In the genomic region with DNA sequence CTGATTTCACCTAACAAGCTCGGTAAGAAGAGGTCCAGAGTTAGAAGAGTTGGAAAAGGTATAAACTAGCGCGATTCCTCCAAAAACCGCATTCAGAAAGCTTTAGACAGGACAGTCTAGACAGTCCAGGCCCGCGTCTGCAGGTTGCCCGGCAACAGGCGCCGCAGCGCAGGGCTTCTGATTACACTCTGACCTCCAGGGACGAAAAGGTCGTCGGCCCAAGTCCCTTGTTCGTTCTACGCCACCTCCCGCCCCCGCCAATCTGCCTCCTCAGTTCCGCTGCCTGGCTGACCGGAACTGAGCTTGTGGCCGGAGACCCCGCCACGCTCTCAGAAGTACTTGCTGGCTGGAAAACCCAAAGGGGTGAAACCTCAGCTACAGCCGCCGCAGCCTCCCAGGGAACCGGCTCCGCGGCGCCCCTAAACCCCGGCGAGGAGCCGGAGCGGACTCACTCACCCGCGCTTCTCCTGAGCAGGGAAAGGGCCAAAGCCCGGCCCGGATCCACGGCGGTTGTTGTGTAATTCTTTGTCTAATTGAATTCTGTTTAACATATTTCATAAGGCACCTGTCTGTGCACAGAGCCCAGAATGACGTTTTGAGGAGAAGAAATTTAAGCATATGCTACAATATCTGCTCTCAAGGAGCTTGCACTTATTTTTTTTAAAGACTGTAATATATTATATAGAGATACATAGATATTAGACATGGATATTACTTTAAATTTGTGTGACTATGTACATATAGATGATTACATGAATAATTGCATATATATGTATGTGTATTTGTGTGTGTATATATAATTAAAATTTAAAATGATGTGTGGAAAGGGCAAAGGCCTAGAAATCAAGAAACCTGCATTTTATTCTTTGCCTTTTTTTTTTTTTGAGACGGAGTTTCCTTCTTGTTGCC, we compare ENCODE assay signal across 8 cellular contexts. TPM values are rescaled to one million over a fixed set of nuclear protein-coding genes. Genes with fewer than 3 reads are reported as not detected.
A peak's percentile ranks its signal among the peaks of the same experiment; 100 is the strongest.
DNase-seq lines count a peak whose midpoint lies in the region; ATAC-seq and TF ChIP-seq lines count a peak whose summit lies in the region.

Gene CAPS2 (minus strand): TSS at position 407 of the 909 bp plus-strand sequence. CDS start 3,826 bp downstream, outside the sequence.

- H3K79me2 ChIP-seq in fibroblast of lung (ENCODE audit: control insufficient read depth, insufficient read depth, low read length) = no peaks in the 10 kb centered on the region

- H4K20me1 ChIP-seq in fibroblast of lung (ENCODE audit: control insufficient read depth, extremely low read depth, insufficient read depth, low read length) = no peaks in the 10 kb centered on the region

- peak within 1 kb of the TSS; percentile 89 for H3K4me2 ChIP-seq in fibroblast of lung (ENCODE audit: extremely low read depth, insufficient read depth, low read length)

- no peak for TF ChIP-seq CTCF in fibroblast of lung (conservative IDR thresholded peaks at IDR 0.05 in 1 of 2, IDR thresholded peaks at IDR 0.05 in 1 of 2; ENCODE audit: low read depth in 1 of 2, low read length in 2 of 2)

- peak within 1 kb of the TSS; percentile 38 for H3K27ac ChIP-seq in fibroblast of lung (ENCODE audit: insufficient read depth, low read length)
- no peak within 1 kb of the TSS for H3K27ac ChIP-seq in naive thymus-derived CD4-positive, alpha-beta T cell (ENCODE audit: low read depth, low read length)

- H3K9ac ChIP-seq in fibroblast of lung (ENCODE audit: insufficient read depth, low read length) = peak within 1 kb of the TSS; percentile 58

- peak; percentile 74 for DNase-seq in DMS153 treated with DMSO at 0.1 percent for 48 hours (lab: John Stamatoyannopoulos, UW; ENCODE audit: unreplicated experiment)
- peak; percentile 75 for DNase-seq in HuH-7 (ENCODE audit: low spot score)
- peak; percentile 73 for DNase-seq in OCI-M2 (lab: John Stamatoyannopoulos, UW; ENCODE audit: unreplicated experiment)
- peak; percentile 75 to 82 for DNase-seq in activated T-cell treated with anti-CD3 and anti-CD28 coated beads, Interleukin-2, amount 50 U/mL, for 48 hours
- peak; percentile 80 to 92 for DNase-seq in fibroblast of lung (ENCODE audit: low read depth in 2 of 2)
- DNase-seq in naive thymus-derived CD4-positive, alpha-beta T cell = peak; percentile 32 to 70 (median 49)
- peak; percentile 76 for DNase-seq in stimulated activated naive CD8-positive, alpha-beta T cell treated with anti-CD3 and anti-CD28 coated beads, Interleukin-15, Interleukin-2, amounts not matched to agents 100 U/mL and 50 U/mL, for 24 hours

- POLR2A ChIA-PET in naive thymus-derived CD4-positive, alpha-beta T cell (lab: Charles Lee) = interaction anchor here (0.6 to 1.5 kb wide), 3 partner anchors 150 to 807 kb away, joined by 3 to 5 read pairs (median 5); partner anchors contain the start of gene GLIPR1

- no peaks in the 10 kb centered on the region for H3K36me3 Mint-ChIP-seq in naive thymus-derived CD4-positive, alpha-beta T cell

- H3K27me3 Mint-ChIP-seq in naive thymus-derived CD4-positive, alpha-beta T cell = peaks cover 28 to 64% (median 56%) of the 10 kb centered on the region in 5 donors

- H3K9me3 ChIP-seq in fibroblast of lung (ENCODE audit: control insufficient read depth, insufficient read depth, low read depth, low read length) = no peaks in the 10 kb centered on the region
- H3K9me3 ChIP-seq in naive thymus-derived CD4-positive, alpha-beta T cell (ENCODE audit: control insufficient read depth in 2 of 3, low read length in 3 of 3) = no peaks in the 10 kb centered on the region

- peak within 1 kb of the TSS; percentile 94 for H2AFZ ChIP-seq in fibroblast of lung (ENCODE audit: low read length)

- no peaks in the 10 kb centered on the region for H3K27me3 ChIP-seq in fibroblast of lung (ENCODE audit: control insufficient read depth, insufficient read depth, low read length)
- peaks cover 0 to 3% of the 10 kb centered on the region in 2 donors for H3K27me3 ChIP-seq in naive thymus-derived CD4-positive, alpha-beta T cell (ENCODE audit: control insufficient read depth in 2 of 2, insufficient read depth in 2 of 2, low read length in 2 of 2)

- H3K9me3 Mint-ChIP-seq in naive thymus-derived CD4-positive, alpha-beta T cell = no peaks in the 10 kb centered on the region

- ATAC-seq in GM21528 (IDR thresholded peaks at IDR 0.05; ENCODE audit: low FRiP score, unreplicated experiment) = peak; percentile 93
- peak; percentile 89 for ATAC-seq in naive thymus-derived CD4-positive, alpha-beta T cell
- peak; percentile 77 for ATAC-seq in stimulated activated naive CD8-positive, alpha-beta T cell treated with anti-CD3 and anti-CD28 coated beads, Interleukin-15, Interleukin-2, amounts not matched to agents 100 U/mL and 50 U/mL, for 24 hours

- H3K4me3 Mint-ChIP-seq in naive thymus-derived CD4-positive, alpha-beta T cell = peak within 1 kb of the TSS; percentile 81 to 90 (median 86)

- H3K4me3 ChIP-seq in fibroblast of lung (replicated peaks in 1 of 4; ENCODE audit: control extremely low read depth in 1 of 4, insufficient read depth in 1 of 4, low read depth in 3 of 4, low read length in 4 of 4) = peak within 1 kb of the TSS; percentile 64 to 79 (median 68)
- peak within 1 kb of the TSS; percentile 52 for H3K4me3 ChIP-seq in naive thymus-derived CD4-positive, alpha-beta T cell (ENCODE audit: low read length)

- H3K4me1 ChIP-seq in fibroblast of lung (ENCODE audit: control insufficient read depth, extremely low read depth, insufficient read depth, low read length) = peaks cover 3% of the 10 kb centered on the region
- H3K4me1 ChIP-seq in naive thymus-derived CD4-positive, alpha-beta T cell (ENCODE audit: control insufficient read depth in 2 of 2, insufficient read depth in 2 of 2, low read length in 2 of 2) = peaks cover 0 to 5% of the 10 kb centered on the region in 2 donors

- no peaks in the 10 kb centered on the region for H3K36me3 ChIP-seq in fibroblast of lung (ENCODE audit: control insufficient read depth, insufficient read depth, low read length)
- no peaks in the 10 kb centered on the region for H3K36me3 ChIP-seq in naive thymus-derived CD4-positive, alpha-beta T cell (ENCODE audit: control insufficient read depth in 2 of 3, insufficient read depth in 3 of 3, low read length in 3 of 3)

- intact Hi-C loops in naive thymus-derived CD4-positive, alpha-beta T cell (cut with micrococcal nuclease) = loop anchor here (5.0 to 10.0 kb wide), 6 partner anchors 643 to 1255 kb away; partner anchors contain the start of genes BBS10 (in 1 of the 2), NAP1L1 (in 1 of the 2) and OSBPL8 (in 1 of the 2)

- peak within 1 kb of the TSS in 2 of 9 donors; percentile 4 to 55 for H3K27ac Mint-ChIP-seq in naive thymus-derived CD4-positive, alpha-beta T cell

- CTCF ChIA-PET in naive thymus-derived CD4-positive, alpha-beta T cell (lab: Charles Lee) = interaction anchor here (0.8 kb wide), 1 partner anchor 178 kb away, joined by 4 read pairs; no protein-coding TSS in a partner anchor

- peaks cover 13 to 22% (median 21%) of the 10 kb centered on the region in 7 donors for H3K4me1 Mint-ChIP-seq in naive thymus-derived CD4-positive, alpha-beta T cell

RNA-seq across cellular contexts. Expression of gene CAPS2, which starts in this region (rescaled TPM):
- total RNA-seq in fibroblast of lung = 9.2 and 21.1 TPM in 2 replicates
- polyA plus RNA-seq in fibroblast of lung = 2.4 and 3.5 TPM in 2 replicates
- polyA plus RNA-seq in fibroblast of lung (2012) = 1.7 and 2.9 TPM in 2 replicates
- polyA minus RNA-seq in fibroblast of lung (ENCODE audit: low replicate concordance) = 0.31 TPM in 1 of 2 replicates, not detected in the other
- total RNA-seq in naive thymus-derived CD4-positive, alpha-beta T cell = 1 to 10 TPM; 2.7 to 7.3 (median 3.6) TPM
- 1 to 10 TPM; 3.3 to 4.4 TPM for polyA plus RNA-seq in naive thymus-derived CD4-positive, alpha-beta T cell
